In the genomic region with DNA sequence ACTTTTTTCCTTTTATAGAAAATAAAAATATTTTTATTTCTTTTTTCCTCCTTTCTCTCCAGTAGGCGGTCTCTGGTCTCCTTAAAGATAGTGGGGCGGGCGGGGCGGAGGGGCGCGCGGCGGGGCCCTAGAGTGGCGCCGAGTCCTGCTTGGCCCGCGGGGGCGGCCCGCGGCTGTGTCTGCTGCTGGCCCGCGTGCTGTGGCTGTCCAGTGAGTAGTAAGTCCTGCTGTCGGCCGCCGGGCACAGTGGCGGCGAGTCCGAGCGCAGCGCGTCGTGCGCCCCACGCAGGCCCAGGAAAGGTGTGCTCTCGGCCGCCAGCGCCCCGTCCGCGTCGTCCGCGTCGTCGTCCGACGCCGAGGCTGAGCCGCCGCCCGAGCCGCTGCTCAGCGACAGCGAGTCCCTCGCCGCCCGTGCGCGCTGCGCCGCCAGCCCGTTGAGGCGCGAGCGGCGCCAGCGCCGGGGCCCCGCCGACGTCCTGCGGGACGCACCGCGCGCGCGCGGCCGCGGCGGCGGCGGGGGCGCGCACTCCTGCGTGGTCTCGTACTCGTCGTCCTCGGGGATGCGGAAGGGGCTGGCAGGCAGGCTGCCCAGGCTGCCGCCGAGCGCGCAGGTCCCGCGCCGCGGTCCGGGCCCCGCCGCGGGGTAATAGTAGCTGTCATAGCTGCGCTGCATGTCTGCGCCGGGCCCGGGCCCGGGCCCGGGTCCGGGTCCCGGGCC, we compare ENCODE assay signal across 8 cellular contexts. TPM values are rescaled to one million over a fixed set of nuclear protein-coding genes. Genes with fewer than 3 reads are reported as not detected.
A peak's percentile ranks its signal among the peaks of the same experiment; 100 is the strongest.
DNase-seq lines count a peak whose midpoint lies in the region; ATAC-seq and TF ChIP-seq lines count a peak whose summit lies in the region.

No MANE protein-coding gene starts in this region.

- H3K9me3 ChIP-seq in MG63: no peaks in the 10 kb centered on the region

- TF ChIP-seq CTCF in mesothelial cell of epicardium (IDR thresholded peaks at IDR 0.05; ENCODE audit: unreplicated experiment) (no peak), HFFc6 (IDR thresholded peaks at IDR 0.05) (no peak)

- DNase-seq in COR-L47 (lab: John Stamatoyannopoulos, UW) (peak; percentile 28), MG63 (peak; percentile 71), mesothelial cell of epicardium (ENCODE audit: low spot score in 2 of 2, unreplicated experiment in 2 of 2) (peak; percentile 42 to 72), HFFc6 (no peak)
- peak; percentile 51 to 59 for DNase-seq in activated CD8-positive, alpha-beta memory T cell treated with anti-CD3 and anti-CD28 coated beads for 4 hours (ENCODE audit: low read depth in 2 of 2)
- DNase-seq in effector CD8-positive, alpha-beta T cell (lab: John Stamatoyannopoulos, UW): peak; percentile 56
- DNase-seq in stimulated activated CD8-positive, alpha-beta memory T cell treated with anti-CD3 and anti-CD28 coated beads, Interleukin-15, amount 100 ng/mL, for 4 hours (ENCODE audit: low read depth in 2 of 2): peak; percentile 44 to 62

- peak overlapping the region; percentile 53 for H3K4me3 Mint-ChIP-seq in mesothelial cell of epicardium
- H3K4me3 Mint-ChIP-seq in HFFc6: no peak overlapping the region

- H3K36me3 Mint-ChIP-seq in mesothelial cell of epicardium (no peaks in the 10 kb centered on the region), HFFc6 (ENCODE audit: low read depth) (no peaks in the 10 kb centered on the region)

- H3K27ac Mint-ChIP-seq in mesothelial cell of epicardium: no peak overlapping the region
- no peak overlapping the region for H3K27ac Mint-ChIP-seq in HFFc6

- peaks cover 1% of the 10 kb centered on the region for H3K4me1 Mint-ChIP-seq in mesothelial cell of epicardium
- H3K4me1 Mint-ChIP-seq in HFFc6 (ENCODE audit: low read depth): no peaks in the 10 kb centered on the region

- H3K4me3 ChIP-seq in MG63: peak overlapping the region; percentile 40

- no peaks in the 10 kb centered on the region for H3K36me3 ChIP-seq in MG63

- H3K27me3 ChIP-seq in MG63: no peaks in the 10 kb centered on the region

- H3K9me3 Mint-ChIP-seq in mesothelial cell of epicardium (no peaks in the 10 kb centered on the region), HFFc6 (no peaks in the 10 kb centered on the region)

- peaks cover 80% of the 10 kb centered on the region for H3K27me3 Mint-ChIP-seq in mesothelial cell of epicardium (ENCODE audit: low read depth)
- H3K27me3 Mint-ChIP-seq in HFFc6 (ENCODE audit: insufficient read depth): peaks cover 43% of the 10 kb centered on the region

- ATAC-seq in GM21367 (IDR thresholded peaks at IDR 0.05; ENCODE audit: unreplicated experiment): peak; percentile 62

RNA-seq across cellular contexts. Expression of gene PSD2, which starts 52.3 kb away (rescaled TPM):
- total RNA-seq in MG63 (2014; rRNA removed; shearing (Covaris generic); ENCODE audit: low replicate concordance): 0.16 TPM in 1 of 2 replicates, not detected in the other
- 0.78 to 0.95 TPM (median 0.86 TPM) in 3 replicates for total RNA-seq in mesothelial cell of epicardium
- total RNA-seq in HFFc6 (2021; fragmentation: NEBNext Ultra II Directional; extraction: Animal tissue kit (Norgen Biotek cat#: 25700)): under 1 TPM in 5 of 6 experiments, not detected in 1; 0.02 to 0.14 (median 0.07) TPM
